ENCODE assay signal across 13 cellular contexts in genomic region chr20:25293910-25294458, GRCh38. TPM values are rescaled to one million over a fixed set of nuclear protein-coding genes. Genes with fewer than 3 reads are reported as not detected.
DNase-seq lines count a peak whose midpoint lies in the region; ATAC-seq lines count a peak whose summit lies in the region.
"Had no signal": no experiment of that assay in that cellular context is flagged by ENCODE, and none has a peak within 500 bp of the region (broad histone marks: within the 10 kb centered on the region; RNA-seq: fewer than 3 reads in every experiment).

No MANE protein-coding gene starts in this region.

- H3K27me3 ChIP-seq in mucosa of rectum (ENCODE audit: control insufficient read depth in 2 of 2, insufficient read depth in 2 of 2, low read length in 2 of 2), result no peaks in the 10 kb centered on the region
- H3K27me3 ChIP-seq: BLaER1 treated with 17β-estradiol and CSF1 and Interleukin-3, amounts not matched to agents 10 nM and 100 nM; thyroid gland had no signal

- H3K4me1 Mint-ChIP-seq in activated T-cell treated with anti-CD3 and anti-CD28 coated beads, Interleukin-2, amount 50 U/mL, for 72 hours (ENCODE audit: low read depth), result no peaks in the 10 kb centered on the region
- peaks cover 6% of the 10 kb centered on the region for H3K4me1 Mint-ChIP-seq in activated T-helper 17 cell treated with anti-CD3 and anti-CD28 coated beads, Interleukin-2, amount 50 U/mL, for 72 hours

- peak overlapping the region; percentile 30 for H3K27ac Mint-ChIP-seq in activated T-cell treated with anti-CD3 and anti-CD28 coated beads, Interleukin-2, amount 50 U/mL, for 72 hours
- H3K27ac Mint-ChIP-seq in activated T-helper 17 cell treated with anti-CD3 and anti-CD28 coated beads, Interleukin-2, amount 50 U/mL, for 72 hours, result peak overlapping the region; percentile 70
- H3K27ac Mint-ChIP-seq: activated naive CD8-positive, alpha-beta T cell treated with anti-CD3 and anti-CD28 coated beads for 36 hours had no signal

- H3K27me3 Mint-ChIP-seq in activated T-cell treated with anti-CD3 and anti-CD28 coated beads, Interleukin-2, amount 50 U/mL, for 72 hours (ENCODE audit: low read depth), result no peaks in the 10 kb centered on the region
- H3K27me3 Mint-ChIP-seq in activated T-helper 17 cell treated with anti-CD3 and anti-CD28 coated beads, Interleukin-2, amount 50 U/mL, for 72 hours, result no peaks in the 10 kb centered on the region
- H3K27me3 Mint-ChIP-seq: activated naive CD8-positive, alpha-beta T cell treated with anti-CD3 and anti-CD28 coated beads for 36 hours had no signal

- no peaks in the 10 kb centered on the region for H3K9me3 ChIP-seq in mucosa of rectum (ENCODE audit: control insufficient read depth in 2 of 2, low read length in 2 of 2)
- H3K9me3 ChIP-seq: BLaER1 treated with 17β-estradiol and CSF1 and Interleukin-3, amounts not matched to agents 10 nM and 100 nM; thyroid gland had no signal

- H3K4me3 ChIP-seq in mucosa of rectum (ENCODE audit: low read length in 2 of 2), result no peak overlapping the region
- H3K4me3 ChIP-seq: BLaER1 treated with 17β-estradiol and CSF1 and Interleukin-3, amounts not matched to agents 10 nM and 100 nM; thyroid gland had no signal

- intact Hi-C loops in sciatic nerve (cut with DNase I), result loop anchor here (10.0 kb wide), 1 partner anchor 101 kb away; the partner anchor contains the start of gene ABHD12

- no peak for DNase-seq in activated T-cell treated with anti-CD3 and anti-CD28 coated beads, Interleukin-2, amount 50 U/mL, for 72 hours
- no peak for DNase-seq in activated T-cell treated with anti-CD3 and anti-CD28 coated beads, Interleukin-2, amount 50 U/mL, for 1 hour
- peak in 1 of 49 donors; percentile 70 for DNase-seq in substantia nigra (lab: John Stamatoyannopoulos, UW)
- DNase-seq in C1 segment of cervical spinal cord (lab: John Stamatoyannopoulos, UW), result no peak
- DNase-seq in sciatic nerve (ENCODE audit: low spot score), result no peak
- DNase-seq: NCI-H187 treated with DMSO at 0.1 percent for 48 hours had no signal

- peaks cover 20% of the 10 kb centered on the region in 2 donors for H3K4me1 ChIP-seq in mucosa of rectum (ENCODE audit: control insufficient read depth in 2 of 2, insufficient read depth in 2 of 2, low read length in 2 of 2)

- H3K4me3 Mint-ChIP-seq in activated T-cell treated with anti-CD3 and anti-CD28 coated beads, Interleukin-2, amount 50 U/mL, for 72 hours, result no peak overlapping the region
- H3K4me3 Mint-ChIP-seq in activated T-helper 17 cell treated with anti-CD3 and anti-CD28 coated beads, Interleukin-2, amount 50 U/mL, for 72 hours, result no peak overlapping the region
- H3K4me3 Mint-ChIP-seq: activated naive CD8-positive, alpha-beta T cell treated with anti-CD3 and anti-CD28 coated beads for 36 hours; immature natural killer cell had no signal

- H3K36me3 ChIP-seq in mucosa of rectum (ENCODE audit: control insufficient read depth in 2 of 2, insufficient read depth in 2 of 2, low read length in 2 of 2), result peaks cover 62 to 80% of the 10 kb centered on the region in 2 donors

- ATAC-seq in activated T-cell treated with anti-CD3 and anti-CD28 coated beads, Interleukin-2, amount 50 U/mL, for 72 hours (replicated peaks in 1 of 2), result no peak
- no peak for ATAC-seq in activated T-helper 17 cell treated with anti-CD3 and anti-CD28 coated beads, Interleukin-2, amount 50 U/mL, for 72 hours (replicated peaks)
- ATAC-seq in sciatic nerve (no peak), GM18858 (IDR thresholded peaks at IDR 0.05; ENCODE audit: unreplicated experiment) (no peak)

- no peak overlapping the region for H3K9ac ChIP-seq in mucosa of rectum (ENCODE audit: low read depth in 1 of 2, low read length in 2 of 2)
- H3K9ac ChIP-seq: BLaER1 treated with 17β-estradiol and CSF1 and Interleukin-3, amounts not matched to agents 10 nM and 100 nM had no signal

- H3K9me3 Mint-ChIP-seq in activated T-cell treated with anti-CD3 and anti-CD28 coated beads, Interleukin-2, amount 50 U/mL, for 72 hours, result no peaks in the 10 kb centered on the region
- no peaks in the 10 kb centered on the region for H3K9me3 Mint-ChIP-seq in activated T-helper 17 cell treated with anti-CD3 and anti-CD28 coated beads, Interleukin-2, amount 50 U/mL, for 72 hours
- H3K9me3 Mint-ChIP-seq: activated naive CD8-positive, alpha-beta T cell treated with anti-CD3 and anti-CD28 coated beads for 36 hours; immature natural killer cell had no signal

- H3K27ac ChIP-seq in mucosa of rectum (ENCODE audit: low read depth in 2 of 2, low read length in 2 of 2) (peak overlapping the region; percentile 78 to 79), substantia nigra (ENCODE audit: low read depth, low read length, poor library complexity, severe bottlenecking) (peak overlapping the region; percentile 54)
- H3K27ac ChIP-seq: BLaER1 treated with 17β-estradiol and CSF1 and Interleukin-3, amounts not matched to agents 10 nM and 100 nM; thyroid gland had no signal

- no peaks in the 10 kb centered on the region for H3K36me3 Mint-ChIP-seq in activated T-cell treated with anti-CD3 and anti-CD28 coated beads, Interleukin-2, amount 50 U/mL, for 72 hours (ENCODE audit: insufficient read depth in 2 of 2)
- peaks cover 8% of the 10 kb centered on the region for H3K36me3 Mint-ChIP-seq in activated T-helper 17 cell treated with anti-CD3 and anti-CD28 coated beads, Interleukin-2, amount 50 U/mL, for 72 hours (ENCODE audit: low read depth)
- H3K36me3 Mint-ChIP-seq: activated naive CD8-positive, alpha-beta T cell treated with anti-CD3 and anti-CD28 coated beads for 36 hours had no signal

RNA-seq across cellular contexts. Expression of gene PYGB, which starts 46.1 kb away (rescaled TPM):
- 10 to 100 TPM; 43.7 to 48.3 TPM for total RNA-seq in activated T-cell treated with anti-CD3 and anti-CD28 coated beads, Interleukin-2, amount 50 U/mL, for 72 hours
- 10 to 100 TPM; 15.4 to 27.0 TPM for total RNA-seq in activated T-helper 17 cell treated with anti-CD3 and anti-CD28 coated beads, Interleukin-2, amount 50 U/mL, for 72 hours
- total RNA-seq in sciatic nerve, result 37.9 TPM
